8 cellular contexts compared by ENCODE assay signal in genomic region chr20:3752386-3752759, GRCh38. TPM values are rescaled to one million over a fixed set of nuclear protein-coding genes. Genes with fewer than 3 reads are reported as not detected.
DNase-seq lines count a peak whose midpoint lies in the region; ATAC-seq, FAIRE-seq and TF ChIP-seq lines count a peak whose summit lies in the region.
"Had no signal": no experiment of that assay in that cellular context is flagged by ENCODE, and none has a peak within 500 bp of the region (broad histone marks: within the 10 kb centered on the region; RNA-seq: fewer than 3 reads in every experiment).

No MANE protein-coding gene starts in this region.

- 21 to 45% (median 24%) methylated on average over 13 of the region's 13 CpGs for WGBS in small intestine, 3 donors

- H3K27ac Mint-ChIP-seq in IgD-negative memory B cell = peak overlapping the region in 2 of 3 donors; percentile 34 to 68
- no peak overlapping the region for H3K27ac Mint-ChIP-seq in astrocyte (ENCODE audit: unreplicated experiment)

- no peaks in the 10 kb centered on the region for H3K9me1 ChIP-seq in keratinocyte (ENCODE audit: control insufficient read depth, extremely low read depth, insufficient read depth, low read length)

- H3K4me1 ChIP-seq in astrocyte (ENCODE audit: insufficient read depth, low read length) = peaks cover 5% of the 10 kb centered on the region
- peaks cover 16% of the 10 kb centered on the region for H3K4me1 ChIP-seq in keratinocyte (ENCODE audit: control insufficient read depth, extremely low read depth, insufficient read depth, low read length)
- peaks cover 0 to 3% of the 10 kb centered on the region in 2 donors for H3K4me1 ChIP-seq in small intestine (ENCODE audit: control insufficient read depth in 2 of 2, insufficient read depth in 1 of 2, low read depth in 1 of 2, low read length in 1 of 2)
- H3K4me1 ChIP-seq in MM.1S (ENCODE audit: low read length) = no peaks in the 10 kb centered on the region

- no peaks in the 10 kb centered on the region for H3K36me3 ChIP-seq in astrocyte (ENCODE audit: insufficient read depth, low read length)
- H3K36me3 ChIP-seq in keratinocyte (ENCODE audit: control insufficient read depth in 2 of 2, extremely low read depth in 1 of 2, insufficient read depth in 2 of 2, low read length in 2 of 2) = peaks cover 0 to 4% of the 10 kb centered on the region in 2 experiments
- no peaks in the 10 kb centered on the region for H3K36me3 ChIP-seq in small intestine (ENCODE audit: control insufficient read depth in 2 of 2, insufficient read depth in 2 of 2, low read length in 2 of 2)
- H3K36me3 ChIP-seq in MM.1S (replicated peaks; ENCODE audit: insufficient read depth, low read length) = no peaks in the 10 kb centered on the region

- FAIRE-seq in astrocyte (lab: Jason Lieb, UNC) = no peak
- FAIRE-seq in keratinocyte (lab: Jason Lieb, UNC) = peak; percentile 51
- FAIRE-seq in small intestine (lab: Jason Lieb, UNC) = no peak

- dilution Hi-C loops in keratinocyte (cut with MboI; ENCODE audit: extremely low pct_ligation_motif_present, low sequenced_read_pairs) = no loop called here

- TF ChIP-seq CTCF in astrocyte (IDR thresholded peaks at IDR 0.05; ENCODE audit: insufficient read depth, low read depth, low read length) = no peak
- no peak for TF ChIP-seq CTCF in keratinocyte (optimal IDR thresholded peaks at IDR 0.05 in 1 of 3, IDR thresholded peaks at IDR 0.05 in 1 of 3, conservative IDR thresholded peaks at IDR 0.05 in 1 of 3; ENCODE audit: extremely low read depth in 1 of 3, insufficient read depth in 2 of 3, low read length in 3 of 3)
- no peak for TF ChIP-seq CTCF in MM.1S (IDR thresholded peaks at IDR 0.05; ENCODE audit: low read length)

- H3K36me3 Mint-ChIP-seq in IgD-negative memory B cell (no peaks in the 10 kb centered on the region), astrocyte (ENCODE audit: low read depth, unreplicated experiment) (peaks cover 9% of the 10 kb centered on the region)

- H3K9me3 ChIP-seq in astrocyte (ENCODE audit: insufficient read depth, low read depth, low read length) = no peaks in the 10 kb centered on the region
- no peaks in the 10 kb centered on the region for H3K9me3 ChIP-seq in keratinocyte (ENCODE audit: control insufficient read depth, low read depth, low read length)
- no peaks in the 10 kb centered on the region for H3K9me3 ChIP-seq in small intestine (ENCODE audit: control insufficient read depth, low read depth)
- no peaks in the 10 kb centered on the region for H3K9me3 ChIP-seq in MM.1S (replicated peaks; ENCODE audit: insufficient read depth, low read length)

- H3K9ac ChIP-seq in astrocyte (ENCODE audit: low read length) (no peak overlapping the region), keratinocyte (ENCODE audit: control insufficient read depth, extremely low read depth, insufficient read depth, low read length) (no peak overlapping the region), MM.1S (ENCODE audit: low read length) (no peak overlapping the region)

- no peak for DNase-seq in astrocyte (ENCODE audit: low read depth)
- DNase-seq in keratinocyte (ENCODE audit: low read depth, low spot score) = no peak
- peak; percentile 57 for DNase-seq in small intestine
- no peak for DNase-seq in MM.1S

- H3F3A ChIP-seq in MM.1S (ENCODE audit: insufficient read depth, low read length) = no peaks in the 10 kb centered on the region

- ATAC-seq in GM18511 (IDR thresholded peaks at IDR 0.05; ENCODE audit: unreplicated experiment) (no peak), GM18519 (IDR thresholded peaks at IDR 0.05; ENCODE audit: low FRiP score, unreplicated experiment) (no peak)

- peak overlapping the region; percentile 83 for H3K4me2 ChIP-seq in astrocyte (ENCODE audit: low read length)
- peak overlapping the region; percentile 64 for H3K4me2 ChIP-seq in keratinocyte (ENCODE audit: control insufficient read depth, extremely low read depth, insufficient read depth, low read depth, low read length)
- no peak overlapping the region for H3K4me2 ChIP-seq in MM.1S (ENCODE audit: low read depth, low read length)

- H3K27ac ChIP-seq in astrocyte (ENCODE audit: low read depth, low read length) (no peak overlapping the region), keratinocyte (ENCODE audit: control insufficient read depth, insufficient read depth, low read length) (no peak overlapping the region), small intestine (ENCODE audit: low read depth in 1 of 2, low read length in 1 of 2) (no peak overlapping the region), MM.1S (ENCODE audit: low read length) (no peak overlapping the region)

- peaks cover 13% of the 10 kb centered on the region for H3K27me3 ChIP-seq in astrocyte (ENCODE audit: insufficient read depth, low read length)
- peaks cover 38% of the 10 kb centered on the region for H3K27me3 ChIP-seq in keratinocyte (ENCODE audit: control insufficient read depth, extremely low read depth, insufficient read depth, low read length)
- no peaks in the 10 kb centered on the region for H3K27me3 ChIP-seq in small intestine (ENCODE audit: control insufficient read depth in 2 of 2, insufficient read depth in 2 of 2, low read length in 2 of 2)
- peaks cover 7% of the 10 kb centered on the region for H3K27me3 ChIP-seq in MM.1S (replicated peaks; ENCODE audit: insufficient read depth, low read length)

- H3K79me2 ChIP-seq in astrocyte (ENCODE audit: insufficient read depth, low read length) (no peaks in the 10 kb centered on the region), keratinocyte (ENCODE audit: control insufficient read depth, insufficient read depth, low read length) (no peaks in the 10 kb centered on the region), MM.1S (ENCODE audit: low read length) (no peaks in the 10 kb centered on the region)

- no peak overlapping the region for H3K4me3 ChIP-seq in astrocyte (ENCODE audit: insufficient read depth, low read depth, low read length)
- peak overlapping the region in 1 of 3 experiments; percentile 42 for H3K4me3 ChIP-seq in keratinocyte (ENCODE audit: control insufficient read depth in 2 of 3, extremely low read depth in 1 of 3, insufficient read depth in 2 of 3, low read depth in 1 of 3, low read length in 3 of 3)
- H3K4me3 ChIP-seq in small intestine (ENCODE audit: low read depth in 1 of 2, low read length in 2 of 2) = peak overlapping the region in 1 of 2 donors; percentile 42
- no peak overlapping the region for H3K4me3 ChIP-seq in MM.1S (ENCODE audit: low read length)
- H3K4me3 ChIP-seq: lung had no signal

- H4K20me1 ChIP-seq in astrocyte (ENCODE audit: insufficient read depth, low read length) = peaks cover 20% of the 10 kb centered on the region
- H4K20me1 ChIP-seq in keratinocyte (ENCODE audit: control insufficient read depth, extremely low read depth, insufficient read depth, low read length) = peaks cover 7% of the 10 kb centered on the region
- H4K20me1 ChIP-seq in MM.1S (ENCODE audit: insufficient read depth, low read length) = no peaks in the 10 kb centered on the region

- no peak overlapping the region for H2AFZ ChIP-seq in astrocyte (ENCODE audit: low read depth, low read length)
- no peak overlapping the region for H2AFZ ChIP-seq in keratinocyte (ENCODE audit: control insufficient read depth, low read length)
- no peak overlapping the region for H2AFZ ChIP-seq in MM.1S (ENCODE audit: low read length)

- H3K27me3 Mint-ChIP-seq in IgD-negative memory B cell = peaks cover 2% of the 10 kb centered on the region
- peaks cover 38% of the 10 kb centered on the region for H3K27me3 Mint-ChIP-seq in astrocyte (ENCODE audit: low read depth, unreplicated experiment)

- no peaks in the 10 kb centered on the region for H3K9me3 Mint-ChIP-seq in IgD-negative memory B cell
- peaks cover 4% of the 10 kb centered on the region for H3K9me3 Mint-ChIP-seq in astrocyte (ENCODE audit: unreplicated experiment)

- no peaks in the 10 kb centered on the region for H3K9me2 ChIP-seq in MM.1S (replicated peaks; ENCODE audit: insufficient read depth, low read length)

- H3K4me1 Mint-ChIP-seq in IgD-negative memory B cell = peaks cover 0 to 10% (median 5%) of the 10 kb centered on the region in 3 donors
- no peaks in the 10 kb centered on the region for H3K4me1 Mint-ChIP-seq in astrocyte (ENCODE audit: low read depth, unreplicated experiment)

- peak overlapping the region in 3 of 4 donors; percentile 49 to 85 (median 60) for H3K4me3 Mint-ChIP-seq in IgD-negative memory B cell
- H3K4me3 Mint-ChIP-seq in astrocyte (ENCODE audit: unreplicated experiment) = peak overlapping the region; percentile 41

RNA-seq across cellular contexts. Expression of gene ADISSP, which starts 15.2 kb away (rescaled TPM):
- polyA plus RNA-seq in IgD-negative memory B cell = 30.0 TPM
- total RNA-seq in astrocyte = 35.7 and 43.2 TPM in 2 replicates
- polyA plus RNA-seq in keratinocyte = 25.8 to 44.3 TPM (median 28.2 TPM) in 3 replicates
- polyA plus RNA-seq in keratinocyte (2011; ENCODE audit: low read depth) = 4.8 TPM
- polyA plus RNA-seq in keratinocyte (2011; cell fraction: cytosol; rRNA removed) = 27.4 and 60.1 TPM in 2 replicates
- 14.8 and 21.0 TPM in 2 replicates for polyA plus RNA-seq in keratinocyte (2011; cell fraction: nucleus; rRNA removed)
- 14.3 and 54.5 TPM in 2 replicates for polyA plus RNA-seq in keratinocyte (2012; ENCODE audit: low replicate concordance)
- polyA minus RNA-seq in keratinocyte = 20.5 to 76.6 TPM (median 31.1 TPM) in 3 replicates
- polyA minus RNA-seq in keratinocyte (2011; cell fraction: cytosol; rRNA and poly(A)+ RNA removed) = 90.0 TPM
- 10.8 and 13.0 TPM in 2 replicates for polyA minus RNA-seq in keratinocyte (2011; cell fraction: nucleus; rRNA and poly(A)+ RNA removed)
- polyA plus RNA-seq in small intestine = 10 to 100 TPM in 2 of 3 donors, 1 to 10 TPM in 1; 5.8 to 38.4 (median 14.3) TPM

RNA-seq across cellular contexts. Expression of gene HSPA12B, which starts 19.9 kb away (rescaled TPM):
- not detected for polyA plus RNA-seq in IgD-negative memory B cell
- total RNA-seq in astrocyte = not detected in 2 replicates
- polyA plus RNA-seq in keratinocyte = not detected in 3 replicates
- not detected for polyA plus RNA-seq in keratinocyte (2011; ENCODE audit: low read depth)
- polyA plus RNA-seq in keratinocyte (2011; cell fraction: cytosol; rRNA removed) = not detected in 2 replicates
- polyA plus RNA-seq in keratinocyte (2011; cell fraction: nucleus; rRNA removed) = not detected in 2 replicates
- polyA plus RNA-seq in keratinocyte (2012; ENCODE audit: low replicate concordance) = 0.13 TPM in 1 of 2 replicates, not detected in the other
- not detected in 3 replicates for polyA minus RNA-seq in keratinocyte
- polyA minus RNA-seq in keratinocyte (2011; cell fraction: cytosol; rRNA and poly(A)+ RNA removed) = not detected
- not detected in 2 replicates for polyA minus RNA-seq in keratinocyte (2011; cell fraction: nucleus; rRNA and poly(A)+ RNA removed)
- 1 to 10 TPM in 2 of 3 donors, not detected in 1; 2.7 to 9.7 TPM for polyA plus RNA-seq in small intestine

RNA-seq across cellular contexts. Expression of gene SPEF1, which starts 28.9 kb away (rescaled TPM):
- polyA plus RNA-seq in IgD-negative memory B cell = not detected
- 0.45 and 1.2 TPM in 2 replicates for total RNA-seq in astrocyte
- polyA plus RNA-seq in keratinocyte = 0.06 to 0.09 TPM (median 0.07 TPM) in 3 replicates
- polyA plus RNA-seq in keratinocyte (2011; ENCODE audit: low read depth) = not detected
- 0.06 TPM in 1 of 2 replicates, not detected in the other for polyA plus RNA-seq in keratinocyte (2011; cell fraction: cytosol; rRNA removed)
- 0.15 TPM in 2 replicates for polyA plus RNA-seq in keratinocyte (2011; cell fraction: nucleus; rRNA removed)
- polyA plus RNA-seq in keratinocyte (2012; ENCODE audit: low replicate concordance) = not detected in 2 replicates
- polyA minus RNA-seq in keratinocyte = not detected in 3 replicates
- not detected for polyA minus RNA-seq in keratinocyte (2011; cell fraction: cytosol; rRNA and poly(A)+ RNA removed)
- not detected in 2 replicates for polyA minus RNA-seq in keratinocyte (2011; cell fraction: nucleus; rRNA and poly(A)+ RNA removed)
- under 1 TPM in 1 of 3 donors, not detected in 2; 0.06 TPM for polyA plus RNA-seq in small intestine

RNA-seq across cellular contexts. Expression of gene CENPB, which starts 34.2 kb away (rescaled TPM):
- 1.1 TPM for polyA plus RNA-seq in IgD-negative memory B cell
- total RNA-seq in astrocyte = 37.0 and 39.1 TPM in 2 replicates
- 18.1 to 22.3 TPM (median 22.0 TPM) in 3 replicates for polyA plus RNA-seq in keratinocyte
- 20.5 TPM for polyA plus RNA-seq in keratinocyte (2011; ENCODE audit: low read depth)
- 14.2 and 31.9 TPM in 2 replicates for polyA plus RNA-seq in keratinocyte (2011; cell fraction: cytosol; rRNA removed)
- polyA plus RNA-seq in keratinocyte (2011; cell fraction: nucleus; rRNA removed) = 19.2 and 26.9 TPM in 2 replicates
- 19.4 and 51.1 TPM in 2 replicates for polyA plus RNA-seq in keratinocyte (2012; ENCODE audit: low replicate concordance)
- 19.1 to 48.1 TPM (median 20.0 TPM) in 3 replicates for polyA minus RNA-seq in keratinocyte
- 59.7 TPM for polyA minus RNA-seq in keratinocyte (2011; cell fraction: cytosol; rRNA and poly(A)+ RNA removed)
- polyA minus RNA-seq in keratinocyte (2011; cell fraction: nucleus; rRNA and poly(A)+ RNA removed) = 16.1 and 19.6 TPM in 2 replicates
- 10 to 100 TPM; 60.4 to 73.2 (median 60.5) TPM for polyA plus RNA-seq in small intestine

RNA-seq across cellular contexts. Expression of gene SIGLEC1, which starts 40.0 kb away (rescaled TPM):
- not detected for polyA plus RNA-seq in IgD-negative memory B cell
- not detected in 2 replicates for total RNA-seq in astrocyte
- polyA plus RNA-seq in keratinocyte = not detected in 3 replicates
- not detected for polyA plus RNA-seq in keratinocyte (2011; ENCODE audit: low read depth)
- not detected in 2 replicates for polyA plus RNA-seq in keratinocyte (2011; cell fraction: cytosol; rRNA removed)
- polyA plus RNA-seq in keratinocyte (2011; cell fraction: nucleus; rRNA removed) = not detected in 2 replicates
- not detected in 2 replicates for polyA plus RNA-seq in keratinocyte (2012; ENCODE audit: low replicate concordance)
- not detected in 3 replicates for polyA minus RNA-seq in keratinocyte
- polyA minus RNA-seq in keratinocyte (2011; cell fraction: cytosol; rRNA and poly(A)+ RNA removed) = not detected
- polyA minus RNA-seq in keratinocyte (2011; cell fraction: nucleus; rRNA and poly(A)+ RNA removed) = not detected in 2 replicates
- polyA plus RNA-seq in small intestine = 1 to 10 TPM in 2 of 3 donors, under 1 TPM in 1; 0.22 to 6.3 (median 1.1) TPM
